In the genomic region with DNA sequence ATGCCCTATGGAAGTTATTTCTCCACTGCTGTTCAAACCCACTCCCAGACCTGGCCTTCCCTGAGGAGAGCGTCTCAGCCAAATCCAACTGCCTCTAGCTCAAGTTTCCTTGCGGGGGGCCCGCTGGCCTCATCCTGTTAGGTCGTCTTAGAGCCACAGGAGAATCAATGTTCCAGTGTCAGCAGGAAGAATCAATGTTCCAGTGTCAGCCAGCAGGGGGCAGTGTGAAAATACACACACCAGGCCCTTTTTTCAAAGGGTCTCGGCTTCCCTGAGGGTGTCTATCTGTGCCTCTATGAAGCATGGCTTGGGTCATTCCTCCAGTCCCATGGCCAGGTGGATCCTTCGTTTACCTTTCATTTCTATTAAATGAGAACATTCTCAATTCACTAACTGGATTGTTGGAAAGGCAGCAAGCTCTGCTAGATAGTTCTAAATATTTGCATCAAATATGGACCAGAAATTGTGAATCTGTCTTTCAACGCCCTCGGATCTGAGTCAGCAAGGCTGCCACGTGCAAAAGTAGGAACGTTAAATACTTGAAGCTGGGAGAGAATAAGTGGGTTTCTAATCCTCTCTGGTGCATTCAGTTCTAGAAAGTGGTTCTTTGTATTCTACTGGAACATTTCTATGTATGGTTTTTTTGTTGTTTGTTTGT, we compare ENCODE assay signal across 8 cellular contexts. TPM values are rescaled to one million over a fixed set of nuclear protein-coding genes. Genes with fewer than 3 reads are reported as not detected.
DNase-seq lines count a peak whose midpoint lies in the region; ATAC-seq, FAIRE-seq and TF ChIP-seq lines count a peak whose summit lies in the region.

No MANE protein-coding gene starts in this region.

- no peaks in the 10 kb centered on the region for H3K4me1 Mint-ChIP-seq in activated T-helper 17 cell treated with anti-CD3 and anti-CD28 coated beads, Interleukin-2, amount 50 U/mL, for 72 hours
- no peaks in the 10 kb centered on the region for H3K4me1 Mint-ChIP-seq in glutamatergic neuron (ENCODE audit: low read depth, unreplicated experiment)

- in situ Hi-C loops in GM13977 (cut with MboI; ENCODE audit: low pct_unique_long_range_greater_than_20kb, low sequenced_read_pairs, unreplicated experiment), result no loop called here

- no peak overlapping the region for H3K4me3 Mint-ChIP-seq in activated T-helper 17 cell treated with anti-CD3 and anti-CD28 coated beads, Interleukin-2, amount 50 U/mL, for 72 hours
- H3K4me3 Mint-ChIP-seq in glutamatergic neuron (ENCODE audit: unreplicated experiment), result no peak overlapping the region

- H3K27me3 ChIP-seq in RWPE2 (ENCODE audit: insufficient read depth, poor library complexity, severe bottlenecking), result no peaks in the 10 kb centered on the region

- no peaks in the 10 kb centered on the region for H3K36me3 Mint-ChIP-seq in activated T-helper 17 cell treated with anti-CD3 and anti-CD28 coated beads, Interleukin-2, amount 50 U/mL, for 72 hours (ENCODE audit: low read depth)
- H3K36me3 Mint-ChIP-seq in glutamatergic neuron (ENCODE audit: unreplicated experiment), result no peaks in the 10 kb centered on the region

- no peak for FAIRE-seq in frontal cortex (lab: Jason Lieb, UNC)

- no peak overlapping the region for H3K27ac ChIP-seq in RWPE2 (ENCODE audit: poor library complexity, severe bottlenecking)

- DNase-seq in AG08396 (ENCODE audit: low spot score) (peak; percentile 43), GM13977 (ENCODE audit: low spot score) (peak; percentile 42), RWPE2 (ENCODE audit: low spot score) (no peak), glutamatergic neuron (peak; percentile 79), frontal cortex (ENCODE audit: low spot score in 2 of 2) (no peak), inferior parietal cortex (ENCODE audit: extremely low spot score) (no peak)
- DNase-seq in stimulated activated CD4-positive, alpha-beta T cell treated with anti-CD3 and anti-CD28 coated beads, Interleukin-15, amount 100 ng/mL, for 1 hour (ENCODE audit: low read depth in 1 of 2, low spot score in 1 of 2), result peak; percentile 35 to 50

- peaks cover 4% of the 10 kb centered on the region for H3K27me3 Mint-ChIP-seq in activated T-helper 17 cell treated with anti-CD3 and anti-CD28 coated beads, Interleukin-2, amount 50 U/mL, for 72 hours
- no peaks in the 10 kb centered on the region for H3K27me3 Mint-ChIP-seq in glutamatergic neuron (ENCODE audit: unreplicated experiment)

- H3K4me3 ChIP-seq in RWPE2 (ENCODE audit: severe bottlenecking), result no peak overlapping the region

- ATAC-seq in RWPE2 (ENCODE audit: low read depth), result no peak
- ATAC-seq in activated T-helper 17 cell treated with anti-CD3 and anti-CD28 coated beads, Interleukin-2, amount 50 U/mL, for 72 hours (replicated peaks), result peak; percentile 21

- no peaks in the 10 kb centered on the region for H3K9me3 ChIP-seq in RWPE2 (ENCODE audit: severe bottlenecking)

- H3K9me3 Mint-ChIP-seq in activated T-helper 17 cell treated with anti-CD3 and anti-CD28 coated beads, Interleukin-2, amount 50 U/mL, for 72 hours, result no peaks in the 10 kb centered on the region
- peaks cover 2% of the 10 kb centered on the region for H3K9me3 Mint-ChIP-seq in glutamatergic neuron (ENCODE audit: unreplicated experiment)

- H3K27ac Mint-ChIP-seq in activated T-helper 17 cell treated with anti-CD3 and anti-CD28 coated beads, Interleukin-2, amount 50 U/mL, for 72 hours, result no peak overlapping the region
- no peak overlapping the region for H3K27ac Mint-ChIP-seq in glutamatergic neuron (ENCODE audit: unreplicated experiment)

- no peaks in the 10 kb centered on the region for H3K36me3 ChIP-seq in RWPE2 (ENCODE audit: low read depth)

- H3K4me1 ChIP-seq in RWPE2 (ENCODE audit: insufficient read depth, poor library complexity, severe bottlenecking), result no peaks in the 10 kb centered on the region

- TF ChIP-seq CTCF in GM13977 (IDR thresholded peaks at IDR 0.05; ENCODE audit: extremely low read depth, insufficient read depth, missing control alignments) (peak; percentile 77), RWPE2 (IDR thresholded peaks at IDR 0.05; ENCODE audit: poor library complexity, severe bottlenecking) (peak; percentile 79), glutamatergic neuron (IDR thresholded peaks at IDR 0.05; ENCODE audit: partially characterized antibody, unreplicated experiment) (peak; percentile 95)

RNA-seq across cellular contexts. Expression of a gene that starts 19.2 kb away (rescaled TPM):
- total RNA-seq in activated T-helper 17 cell treated with anti-CD3 and anti-CD28 coated beads, Interleukin-2, amount 50 U/mL, for 72 hours, result not detected
- total RNA-seq in glutamatergic neuron (ENCODE audit: unreplicated experiment) (not detected), frontal cortex (2.0 TPM)

RNA-seq across cellular contexts. Expression of a gene that starts 54.6 kb away (rescaled TPM):
- 10 to 100 TPM; 46.9 to 52.3 TPM for total RNA-seq in activated T-helper 17 cell treated with anti-CD3 and anti-CD28 coated beads, Interleukin-2, amount 50 U/mL, for 72 hours
- total RNA-seq in glutamatergic neuron (ENCODE audit: unreplicated experiment), result 13.5 TPM
- total RNA-seq in frontal cortex, result 137 TPM

Comparison
In these comparisons a context has a peak if more than half of its experiments do, and no peak if none do; other contexts are left out.
1. DNase-seq: peak in AG08396 (single experiment), GM13977 (single experiment), glutamatergic neuron (single experiment) and stimulated activated CD4-positive, alpha-beta T cell treated with anti-CD3 and anti-CD28 coated beads, Interleukin-15, amount 100 ng/mL, for 1 hour (2 of 2); none in RWPE2 (single experiment), frontal cortex (0 of 2) and inferior parietal cortex (single experiment).
2. Peak in every context shown above with its lines, with median percentiles within 50 percentile points of each other: CTCF ChIP-seq.